ENCODE assay signal across 8 cellular contexts in genomic region chr5:130720355-130720754, GRCh38.
DNase-seq lines count a peak whose midpoint lies in the region; FAIRE-seq and TF ChIP-seq lines count a peak whose summit lies in the region.

No MANE protein-coding gene starts in this region.

- H3K4me2 ChIP-seq in H1 (ENCODE audit: insufficient read depth in 1 of 2, low read depth in 2 of 2, low read length in 2 of 2) = no peak overlapping the region

- H2BK20ac ChIP-seq in H1 (ENCODE audit: low read length) = no peak overlapping the region

- H2AFZ ChIP-seq in H1 (ENCODE audit: low read length) = no peak overlapping the region

- TF ChIP-seq CTCF in H1 (IDR thresholded peaks at IDR 0.05; ENCODE audit: control extremely low read depth in 1 of 3, insufficient read depth in 1 of 3, low read depth in 1 of 3, low read length in 3 of 3) = peak in 2 of 3 experiments; percentile 45 to 65; a peak in 3 of 4 replicates
- TF ChIP-seq CTCF in progenitor cell of endocrine pancreas (IDR thresholded peaks at IDR 0.05; ENCODE audit: unreplicated experiment) = peak; percentile 79
- peak in 1 of 3 experiments; percentile 48 for TF ChIP-seq CTCF in ascending aorta (IDR thresholded peaks at IDR 0.05)

- CTCF ChIA-PET in H1 (lab: Charles Lee; ENCODE audit: partially characterized antibody) = interaction anchor here (0.6 to 1.3 kb wide), 3 partner anchors 27 to 609 kb away, joined by 3 read pairs; no protein-coding TSS in a partner anchor

- no peaks in the 10 kb centered on the region for H3K36me3 Mint-ChIP-seq in progenitor cell of endocrine pancreas (ENCODE audit: insufficient read depth)

- no peak overlapping the region for H3K4ac ChIP-seq in H1 (replicated peaks; ENCODE audit: insufficient read length, low read depth, low read length)

- H3K27me3 Mint-ChIP-seq in progenitor cell of endocrine pancreas = no peaks in the 10 kb centered on the region

- peaks cover 11% of the 10 kb centered on the region for H3K4me1 Mint-ChIP-seq in progenitor cell of endocrine pancreas (ENCODE audit: low read depth)

- no peak overlapping the region for H3K18ac ChIP-seq in H1 (ENCODE audit: extremely low read depth, low read length)

- intact Hi-C loops in ascending aorta (cut with DNase I) = loop anchor here (5.0 kb wide), 1 partner anchor 823 kb away; no protein-coding TSS in a partner anchor

- H2BK120ac ChIP-seq in H1 (replicated peaks; ENCODE audit: low read depth, low read length) = no peak overlapping the region

- H4K91ac ChIP-seq in H1 (replicated peaks; ENCODE audit: insufficient read length, low read length) = no peak overlapping the region

- DNase-seq in NCI-H2107 treated with DMSO at 0.1 percent for 48 hours (lab: John Stamatoyannopoulos, UW; ENCODE audit: unreplicated experiment) (peak; percentile 1), NCI-H2107 (lab: John Stamatoyannopoulos, UW) (no peak), NCI-H526 (lab: John Stamatoyannopoulos, UW) (peak; percentile 46 to 67), H1 (ENCODE audit: low read depth in 1 of 2, low spot score in 2 of 2) (no peak), progenitor cell of endocrine pancreas (ENCODE audit: low spot score, unreplicated experiment) (no peak), NK-92 (lab: John Stamatoyannopoulos, UW; ENCODE audit: unreplicated experiment) (no peak), T-helper 1 cell (no peak), ascending aorta (ENCODE audit: low spot score in 2 of 2) (no peak)

- H3K9me3 Mint-ChIP-seq in progenitor cell of endocrine pancreas (ENCODE audit: low read depth) = no peaks in the 10 kb centered on the region

- no peak overlapping the region for H3K4me3 ChIP-seq in H1 (ENCODE audit: extremely low read depth in 1 of 4, insufficient read depth in 2 of 4, low read depth in 3 of 4, low read length in 4 of 4)
- H3K4me3 ChIP-seq in ascending aorta = no peak overlapping the region

- H3K23me2 ChIP-seq in H1 (ENCODE audit: low read depth, low read length) = no peaks in the 10 kb centered on the region

- H2AK5ac ChIP-seq in H1 (ENCODE audit: low read depth, low read length) = no peak overlapping the region

- H3K79me2 ChIP-seq in H1 (ENCODE audit: control insufficient read depth in 1 of 2, insufficient read depth in 2 of 2, low read length in 2 of 2) = no peaks in the 10 kb centered on the region

- TF ChIP-seq POLR2A in H1 (IDR thresholded peaks at IDR 0.05; ENCODE audit: control extremely low read depth in 1 of 2, low read depth in 2 of 2, low read length in 2 of 2) = no peak

- H2BK12ac ChIP-seq in H1 (ENCODE audit: low read depth, low read length) = no peak overlapping the region

- H2BK5ac ChIP-seq in H1 (ENCODE audit: low read depth, low read length) = no peak overlapping the region

- no peak overlapping the region for H3K23ac ChIP-seq in H1 (ENCODE audit: insufficient read length)

- FAIRE-seq in H1 (lab: Jason Lieb, UNC) = no peak

- TF ChIP-seq RAD21 in H1 (IDR thresholded peaks at IDR 0.05 in 1 of 2, conservative IDR thresholded peaks at IDR 0.05 in 1 of 2; ENCODE audit: low read depth in 2 of 2, low read length in 2 of 2) = peak; percentile 76 to 82

- H3K79me1 ChIP-seq in H1 (ENCODE audit: low read depth, low read length) = no peaks in the 10 kb centered on the region

- H3K9ac ChIP-seq in H1 (replicated peaks in 1 of 4; ENCODE audit: extremely low read depth in 1 of 4, low read depth in 3 of 4, low read length in 3 of 4) = no peak overlapping the region

- H3K27ac Mint-ChIP-seq in progenitor cell of endocrine pancreas = no peak overlapping the region

- H3K9me3 ChIP-seq in H1 (ENCODE audit: insufficient read depth in 2 of 2, low read depth in 1 of 2, low read length in 1 of 2) (no peaks in the 10 kb centered on the region), ascending aorta (no peaks in the 10 kb centered on the region)

- no peak overlapping the region for H3K4me3 Mint-ChIP-seq in progenitor cell of endocrine pancreas (ENCODE audit: low read depth)

- H3K56ac ChIP-seq in H1 (replicated peaks; ENCODE audit: insufficient read length, low read depth, low read length) = no peak overlapping the region

- H4K8ac ChIP-seq in H1 (ENCODE audit: extremely low read depth, insufficient read depth, low read length) = no peak overlapping the region

- H4K20me1 ChIP-seq in H1 (replicated peaks in 1 of 2; ENCODE audit: control insufficient read depth in 1 of 2, insufficient read depth in 2 of 2, low read length in 2 of 2) = no peaks in the 10 kb centered on the region

- TF ChIP-seq EP300 in H1 (IDR thresholded peaks at IDR 0.05; ENCODE audit: borderline replicate concordance in 1 of 2, low read depth in 2 of 2, low read length in 2 of 2) = no peak

- H3K36me3 ChIP-seq in H1 (ENCODE audit: control insufficient read depth in 2 of 4, insufficient read depth in 4 of 4, low read length in 3 of 4) (no peaks in the 10 kb centered on the region), ascending aorta (no peaks in the 10 kb centered on the region)

- 0% methylated on average over 1 of the region's 1 CpG; no CpG with 5 or more reads in 1 of the 2 experiments for WGBS in H1 (ENCODE audit: extremely low coverage in 1 of 2, insufficient coverage in 1 of 2, insufficient read length in 1 of 2, insufficient replicate concordance in 2 of 2, low coverage in 1 of 2, low lambda C conversion rate in 2 of 2, missing lambda C conversion rate in 1 of 2), 2 experiments

- H3K27me3 ChIP-seq in H1 (replicated peaks in 1 of 4; ENCODE audit: control insufficient read depth in 3 of 4, extremely low read depth in 1 of 4, insufficient read depth in 3 of 4, low read length in 3 of 4) (no peaks in the 10 kb centered on the region), ascending aorta (no peaks in the 10 kb centered on the region)

- no peak overlapping the region for H3K27ac ChIP-seq in H1 (ENCODE audit: low read depth, low read length)
- no peak overlapping the region for H3K27ac ChIP-seq in ascending aorta

- no peaks in the 10 kb centered on the region for H3K4me1 ChIP-seq in H1 (replicated peaks in 1 of 4; ENCODE audit: control insufficient read depth in 3 of 4, insufficient read depth in 4 of 4, low read length in 3 of 4)
- H3K4me1 ChIP-seq in ascending aorta = no peaks in the 10 kb centered on the region

- H2BK15ac ChIP-seq in H1 (ENCODE audit: low read length) = no peak overlapping the region

- H4K5ac ChIP-seq in H1 (ENCODE audit: insufficient read length, low read depth, low read length) = no peak overlapping the region

- H3K14ac ChIP-seq in H1 (ENCODE audit: insufficient read length) = no peak overlapping the region

- POLR2A ChIA-PET in H1 (lab: Charles Lee; ENCODE audit: partially characterized antibody) = no interaction called here

TF ChIP-seq in H1, 55 proteins besides CTCF, POLR2A, EP300 and RAD21:
- TF ChIP-seq TAF1 (IDR thresholded peaks at IDR 0.05; ENCODE audit: low read depth, low read length) (no peak), TEAD4 (IDR thresholded peaks at IDR 0.05; ENCODE audit: low read depth, low read length) (0 out of 2 replicates have a peak, but pooled peaks have one; percentile 35)
TF ChIP-seq in H1: peak in this region for 1.

Comparison
In these comparisons a context has a peak if more than half of its experiments do, and no peak if none do; other contexts are left out.
1. DNase-seq: peak in NCI-H2107 treated with DMSO at 0.1 percent for 48 hours (single experiment) and NCI-H526 (2 of 2); none in NCI-H2107 (single experiment), H1 (0 of 2), progenitor cell of endocrine pancreas (single experiment), NK-92 (single experiment), T-helper 1 cell (0 of 5) and ascending aorta (0 of 2).